7 cellular contexts compared by ENCODE assay signal in the genomic region with DNA sequence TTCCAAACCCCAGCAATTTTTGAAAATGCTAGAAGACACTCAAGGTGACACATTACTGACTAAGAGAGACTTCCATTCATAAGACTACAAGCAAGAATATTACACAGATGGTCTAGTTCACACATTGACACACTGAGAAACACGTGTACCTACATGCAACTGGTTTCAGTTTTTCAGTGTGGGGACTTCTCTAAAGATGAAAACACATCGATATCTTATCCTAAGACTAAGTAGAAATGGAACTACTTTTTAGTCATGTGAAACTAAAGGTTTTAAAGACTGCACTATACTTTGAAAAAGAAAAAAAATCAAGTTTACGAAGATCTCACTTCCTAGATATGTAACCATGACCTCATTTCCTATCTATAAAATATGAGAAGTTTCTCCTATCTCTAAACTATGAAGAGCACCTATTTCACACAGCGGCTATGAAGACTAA. TPM values are rescaled to one million over a fixed set of nuclear protein-coding genes. Genes with fewer than 3 reads are reported as not detected.
DNase-seq lines count a peak whose midpoint lies in the region; ATAC-seq and TF ChIP-seq lines count a peak whose summit lies in the region.
"Not testable (repeated sequence)": the region's sequence is repeated elsewhere in the genome, so short reads cannot be mapped to it uniquely, and the experiment has no call there.

No MANE protein-coding gene starts in this region.

- ATAC-seq in GM18517 (IDR thresholded peaks at IDR 0.05; ENCODE audit: unreplicated experiment) (peak; percentile 56), GM19351 (IDR thresholded peaks at IDR 0.05; ENCODE audit: unreplicated experiment) (peak; percentile 66), GM21526 (IDR thresholded peaks at IDR 0.05; ENCODE audit: low FRiP score, unreplicated experiment) (peak; percentile 57), HG02678 (IDR thresholded peaks at IDR 0.05; ENCODE audit: unreplicated experiment) (peak; percentile 66), HG03135 (IDR thresholded peaks at IDR 0.05; ENCODE audit: unreplicated experiment) (peak; percentile 65), foreskin keratinocyte (peak; percentile 38)
- ATAC-seq in activated CD8-positive, alpha-beta T cell treated with anti-CD3 and anti-CD28 coated beads for 36 hours, result peak; percentile 71

- POLR2A ChIA-PET in activated CD8-positive, alpha-beta T cell treated with anti-CD3 and anti-CD28 coated beads for 36 hours (lab: Charles Lee), result not testable (repeated sequence)

- not testable (repeated sequence) for H3K4me1 Mint-ChIP-seq in activated CD8-positive, alpha-beta T cell treated with anti-CD3 and anti-CD28 coated beads for 36 hours (ENCODE audit: low read depth)

- not testable (repeated sequence) for DNase-seq in activated CD8-positive, alpha-beta T cell treated with anti-CD3 and anti-CD28 coated beads for 36 hours; foreskin keratinocyte

- intact Hi-C loops in activated CD8-positive, alpha-beta T cell treated with anti-CD3 and anti-CD28 coated beads for 36 hours (cut with micrococcal nuclease), result not testable (repeated sequence)

- not testable (repeated sequence) for H3K4me3 Mint-ChIP-seq in activated CD8-positive, alpha-beta T cell treated with anti-CD3 and anti-CD28 coated beads for 36 hours

- H3K27me3 ChIP-seq in foreskin keratinocyte, result not testable (repeated sequence)

- H3K4me1 ChIP-seq in foreskin keratinocyte, result not testable (repeated sequence)

- not testable (repeated sequence) for H3K36me3 Mint-ChIP-seq in activated CD8-positive, alpha-beta T cell treated with anti-CD3 and anti-CD28 coated beads for 36 hours (ENCODE audit: low read depth)

- not testable (repeated sequence) for H3K9me3 Mint-ChIP-seq in activated CD8-positive, alpha-beta T cell treated with anti-CD3 and anti-CD28 coated beads for 36 hours

- TF ChIP-seq CTCF in activated CD8-positive, alpha-beta T cell treated with anti-CD3 and anti-CD28 coated beads for 36 hours (IDR thresholded peaks at IDR 0.05); foreskin keratinocyte (conservative IDR thresholded peaks at IDR 0.05): not testable (repeated sequence)

- not testable (repeated sequence) for H3K27ac ChIP-seq in foreskin keratinocyte

- CTCF ChIA-PET in activated CD8-positive, alpha-beta T cell treated with anti-CD3 and anti-CD28 coated beads for 36 hours (lab: Charles Lee), result not testable (repeated sequence)

- H3K27me3 Mint-ChIP-seq in activated CD8-positive, alpha-beta T cell treated with anti-CD3 and anti-CD28 coated beads for 36 hours, result not testable (repeated sequence)

- not testable (repeated sequence) for H3K27ac Mint-ChIP-seq in activated CD8-positive, alpha-beta T cell treated with anti-CD3 and anti-CD28 coated beads for 36 hours

RNA-seq across cellular contexts. Expression of gene GOLGA8A, which starts 34.4 kb away (rescaled TPM):
- total RNA-seq in activated CD8-positive, alpha-beta T cell treated with anti-CD3 and anti-CD28 coated beads for 36 hours, result 100 to 1,000 TPM; 140 to 141 TPM
- 13.3 and 16.9 TPM in 2 replicates for total RNA-seq in foreskin keratinocyte
- 3.2 and 4.4 TPM in 2 replicates for polyA plus RNA-seq in foreskin keratinocyte

RNA-seq across cellular contexts. Expression of gene LPCAT4, which starts 36.2 kb away (rescaled TPM):
- 10 to 100 TPM; 55.6 to 56.9 TPM for total RNA-seq in activated CD8-positive, alpha-beta T cell treated with anti-CD3 and anti-CD28 coated beads for 36 hours
- 32.6 and 36.4 TPM in 2 replicates for total RNA-seq in foreskin keratinocyte
- 44.5 and 50.0 TPM in 2 replicates for polyA plus RNA-seq in foreskin keratinocyte
